ENCODE assay signal across 28 cellular contexts in the genomic region with DNA sequence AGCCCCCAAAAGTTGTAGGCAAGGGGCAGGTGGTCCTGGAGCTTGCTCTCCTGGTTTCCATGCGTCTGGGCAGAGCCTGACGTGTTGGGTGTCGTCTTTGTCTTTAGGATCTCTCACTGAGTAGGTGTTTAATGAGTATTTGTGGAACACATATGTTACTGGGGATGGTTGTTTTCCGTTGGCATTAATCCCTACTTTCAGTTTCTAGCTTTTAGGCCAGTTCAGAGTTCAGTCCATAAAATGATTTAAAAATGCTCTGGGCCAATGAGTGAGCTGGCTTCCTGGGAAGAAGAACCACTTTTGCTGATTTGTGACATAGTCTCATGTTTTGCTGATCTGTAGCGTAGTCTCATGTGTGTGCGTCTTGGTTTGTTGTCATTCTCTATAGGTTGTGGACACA.
"Had no signal": no experiment of that assay in that cellular context is flagged by ENCODE, and none has a peak within 500 bp of the region (broad histone marks: within the 10 kb centered on the region; RNA-seq: fewer than 3 reads in every experiment).

No MANE protein-coding gene starts in this region.

- H3K27me3 Mint-ChIP-seq: naive thymus-derived CD4-positive, alpha-beta T cell; natural killer cell treated with Interleukin-12 subunit alpha and Interleukin-12 subunit beta and Interleukin-15 and Interleukin-18, amount 100 ng/mL, for 72 hours; stimulated activated memory B cell treated with anti-CD40 and anti-IgM and Interleukin-4, amounts not matched to agents 10 μg/mL and 1 μg/mL and 100 μg/mL, for 72 hours had no signal

- H3K9me3 ChIP-seq: heart left ventricle, left ventricle myocardium inferior, pancreas, prostate gland, stomach, suprapubic skin, thoracic aorta, tibial artery, uterus had no signal

- H3K4me1 Mint-ChIP-seq: immature natural killer cell; mesothelial cell of epicardium; stimulated activated memory B cell treated with anti-CD40 and anti-IgM and Interleukin-4, amounts not matched to agents 10 μg/mL and 1 μg/mL and 100 μg/mL, for 72 hours had no signal

- H3K4me3 Mint-ChIP-seq: immature natural killer cell; mesothelial cell of epicardium; naive thymus-derived CD4-positive, alpha-beta T cell; natural killer cell treated with Interleukin-12 subunit alpha and Interleukin-12 subunit beta and Interleukin-15 and Interleukin-18, amount 100 ng/mL, for 72 hours; stimulated activated memory B cell treated with anti-CD40 and anti-IgM and Interleukin-4, amounts not matched to agents 10 μg/mL and 1 μg/mL and 100 μg/mL, for 72 hours had no signal

- H3K36me3 ChIP-seq: prostate gland, uterus had no signal

- H3K27ac Mint-ChIP-seq: immature natural killer cell; mesothelial cell of epicardium; naive thymus-derived CD4-positive, alpha-beta T cell; natural killer cell treated with Interleukin-12 subunit alpha and Interleukin-12 subunit beta and Interleukin-15 and Interleukin-18, amount 100 ng/mL, for 72 hours; stimulated activated memory B cell treated with anti-CD40 and anti-IgM and Interleukin-4, amounts not matched to agents 10 μg/mL and 1 μg/mL and 100 μg/mL, for 72 hours had no signal

- H3K4me1 ChIP-seq: left ventricle myocardium inferior, pancreas, prostate gland, stomach, tibial artery, uterus had no signal

- DNase-seq: heart left ventricle; hypothalamus; immature natural killer cell; kidney; left ventricle myocardium inferior; mesendoderm; naive thymus-derived CD4-positive, alpha-beta T cell; pancreas; retina; right cardiac atrium; stimulated activated CD4-positive, alpha-beta T cell treated with anti-CD3 and anti-CD28 coated beads, Interleukin-1b, Interleukin-23, amount 100 ng/mL, for 48 hours; stimulated activated CD4-positive, alpha-beta T cell treated with anti-CD3 and anti-CD28 coated beads, Interleukin-2, amount 100 ng/mL, for 48 hours; stimulated activated CD4-positive, alpha-beta T cell treated with anti-CD3 and anti-CD28 coated beads, Interleukin-4, amount 100 ng/mL, for 4 hours; stimulated activated CD8-positive, alpha-beta memory T cell treated with anti-CD3 and anti-CD28 coated beads, Interleukin-4, amount 100 ng/mL, for 48 hours; stimulated activated naive CD8-positive, alpha-beta T cell treated with anti-CD3 and anti-CD28 coated beads, Interleukin-15, Interleukin-2, amounts not matched to agents 100 U/mL and 50 U/mL, for 24 hours; stomach; tibial artery; trophoblast cell; uterus had no signal

- H3K9me3 Mint-ChIP-seq: immature natural killer cell; mesothelial cell of epicardium; naive thymus-derived CD4-positive, alpha-beta T cell; natural killer cell treated with Interleukin-12 subunit alpha and Interleukin-12 subunit beta and Interleukin-15 and Interleukin-18, amount 100 ng/mL, for 72 hours; stimulated activated memory B cell treated with anti-CD40 and anti-IgM and Interleukin-4, amounts not matched to agents 10 μg/mL and 1 μg/mL and 100 μg/mL, for 72 hours had no signal

- ATAC-seq: heart left ventricle; naive thymus-derived CD4-positive, alpha-beta T cell; natural killer cell treated with Interleukin-12 subunit alpha and Interleukin-12 subunit beta and Interleukin-15 and Interleukin-18, amount 100 ng/mL, for 72 hours; pancreas; right cardiac atrium; sciatic nerve; stimulated activated memory B cell treated with anti-CD40 and anti-IgM and Interleukin-4, amounts not matched to agents 10 μg/mL and 1 μg/mL and 100 μg/mL, for 72 hours; stimulated activated naive CD8-positive, alpha-beta T cell treated with anti-CD3 and anti-CD28 coated beads, Interleukin-15, Interleukin-2, amounts not matched to agents 100 U/mL and 50 U/mL, for 24 hours had no signal

- H3K27ac ChIP-seq: heart left ventricle, left ventricle myocardium inferior, pancreas, prostate gland, skin epidermis, stomach, suprapubic skin, thoracic aorta, tibial artery, uterus had no signal

- H3K4me3 ChIP-seq: heart left ventricle, left ventricle myocardium inferior, lung, pancreas, prostate gland, skin epidermis, stomach, suprapubic skin, thoracic aorta, tibial artery, uterus had no signal

- H3K27me3 ChIP-seq: heart left ventricle, pancreas, stomach, suprapubic skin, tibial artery, uterus had no signal
